Comparison of ENCODE assay signal across 12 cellular contexts in the genomic region with DNA sequence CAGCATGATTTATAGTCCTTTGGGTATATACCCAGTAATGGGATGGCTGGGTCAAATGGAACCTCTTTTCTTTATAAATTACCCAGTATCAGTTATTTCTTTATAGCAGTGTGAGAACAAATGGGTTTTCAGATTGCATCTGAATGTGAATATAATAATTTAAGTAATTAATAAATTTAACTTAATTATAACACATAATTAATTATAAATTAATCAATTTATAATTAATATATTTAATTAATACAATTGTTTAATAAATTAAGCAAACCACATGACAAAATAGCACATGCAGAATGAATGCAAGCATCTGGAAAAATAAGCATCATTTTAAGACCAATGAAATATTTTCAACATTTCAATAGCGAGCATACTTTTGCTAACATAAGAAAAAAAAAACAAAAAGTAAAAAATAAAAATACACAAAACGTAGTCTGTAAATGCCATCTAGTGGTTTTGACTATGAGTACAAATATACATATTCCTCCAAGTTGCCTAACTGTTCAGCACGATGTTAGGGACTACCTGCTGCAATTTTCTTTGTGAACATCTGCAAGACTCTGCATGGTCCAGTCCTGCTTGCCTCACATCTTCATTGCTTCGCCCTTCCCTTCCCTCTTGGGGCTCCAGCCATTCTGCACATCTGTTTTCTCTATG. TPM values are rescaled to one million over a fixed set of nuclear protein-coding genes. Genes with fewer than 3 reads are reported as not detected.
"Had no signal": no experiment of that assay in that cellular context is flagged by ENCODE, and none has a peak within 500 bp of the region (broad histone marks: within the 10 kb centered on the region; RNA-seq: fewer than 3 reads in every experiment).

No MANE protein-coding gene starts in this region.

RNA-seq across cellular contexts. Expression of gene GYPA, which starts 16.4 kb away (rescaled TPM):
- total RNA-seq: activated CD4-positive, alpha-beta T cell treated with anti-CD3 and anti-CD28 coated beads, Interleukin-2, amount 10 ng/mL, durations not matched to agents 7 days and 5 days; activated CD8-positive, alpha-beta memory T cell treated with anti-CD3 and anti-CD28 coated beads, Interleukin-2, amount 10 ng/mL, durations not matched to agents 7 days and 5 days; activated CD8-positive, alpha-beta T cell treated with anti-CD3 and anti-CD28 coated beads for 36 hours; heart left ventricle; left lung; mesenteric fat pad; osteoblast; progenitor cell of endocrine pancreas; T-helper 17 cell; testis had no signal
- polyA plus RNA-seq: esophagus, heart left ventricle, lung had no signal
